Comparison of ENCODE assay signal across 21 cellular contexts in the genomic region with DNA sequence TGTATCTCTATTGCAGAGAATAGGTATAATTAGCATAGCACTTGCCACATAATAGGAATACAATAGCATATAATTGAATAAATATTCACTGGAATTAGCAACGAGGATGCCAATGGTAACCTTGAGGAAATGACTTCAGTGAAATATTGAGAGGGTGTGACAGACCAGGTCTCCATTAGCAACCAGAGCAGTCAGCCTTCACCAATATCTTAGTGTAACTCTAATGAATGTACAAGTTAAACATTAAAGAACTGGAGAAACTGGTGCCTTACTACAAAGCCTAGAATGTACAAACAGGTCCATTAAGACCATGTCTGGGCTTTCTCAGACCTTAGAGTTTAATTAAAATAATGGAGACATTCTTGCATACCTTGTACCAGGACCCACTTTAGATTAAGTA.
"Had no signal": no experiment of that assay in that cellular context is flagged by ENCODE, and none has a peak within 500 bp of the region (broad histone marks: within the 10 kb centered on the region; RNA-seq: fewer than 3 reads in every experiment).

No MANE protein-coding gene starts in this region.

- H3K4me3 Mint-ChIP-seq: activated naive CD8-positive, alpha-beta T cell; mesothelial cell of epicardium; naive thymus-derived CD8-positive, alpha-beta T cell had no signal

- H3K4me1 Mint-ChIP-seq: naive thymus-derived CD8-positive, alpha-beta T cell had no signal

- H3K9me3 Mint-ChIP-seq: mesothelial cell of epicardium had no signal

- H3K36me3 Mint-ChIP-seq: activated naive CD8-positive, alpha-beta T cell; mesothelial cell of epicardium; naive thymus-derived CD8-positive, alpha-beta T cell had no signal

- H3K27ac Mint-ChIP-seq: activated naive CD8-positive, alpha-beta T cell; mesothelial cell of epicardium had no signal

- ATAC-seq: activated CD4-positive, CD25-positive, alpha-beta regulatory T cell treated with anti-CD3 and anti-CD28 coated beads, Interleukin-2, amount 50 U/mL, for 24 hours; body of pancreas; naive thymus-derived CD8-positive, alpha-beta T cell; right cardiac atrium had no signal

- DNase-seq: activated CD4-positive, alpha-beta T cell treated with anti-CD3 and anti-CD28 coated beads for 48 hours; activated CD4-positive, alpha-beta T cell treated with anti-CD3 and anti-CD28 coated beads, Interleukin-2, amount 50 U/mL, for 48 hours; activated CD8-positive, alpha-beta memory T cell treated with anti-CD3 and anti-CD28 coated beads for 24 hours; activated effector memory CD4-positive, alpha-beta T cell treated with Interleukin-2 at 50 U/mL for 16 hours; activated naive CD4-positive, alpha-beta T cell treated with Interleukin-2 at 50 U/mL for 16 hours; aorta; body of pancreas; cerebellar nuclear complex; colonic mucosa; effector CD8-positive, alpha-beta T cell; glutamatergic neuron; naive thymus-derived CD8-positive, alpha-beta T cell; right cardiac atrium; spleen; stimulated activated naive CD4-positive, alpha-beta T cell treated with Interleukin-2 at 50 U/mL for 16 hours; testis; transverse colon; WERI-Rb-1 had no signal
